In genomic region chr15:49675051-49675450, GRCh38 we compare ENCODE assay signal across 14 cellular contexts. TPM values are rescaled to one million over a fixed set of nuclear protein-coding genes. Genes with fewer than 3 reads are reported as not detected.
A peak's percentile ranks its signal among the peaks of the same experiment; 100 is the strongest.
DNase-seq lines count a peak whose midpoint lies in the region; ATAC-seq, FAIRE-seq and TF ChIP-seq lines count a peak whose summit lies in the region.
"Had no signal": no experiment of that assay in that cellular context is flagged by ENCODE, and none has a peak within 500 bp of the region (broad histone marks: within the 10 kb centered on the region; RNA-seq: fewer than 3 reads in every experiment).

No MANE protein-coding gene starts in this region.

- dilution Hi-C loops in IMR-90 (cut with HindIII; ENCODE audit: low sequenced_read_pairs, unreplicated experiment), result no loop called here

- ATAC-seq in IMR-90 (ENCODE audit: low read depth) (peak; percentile 80), mucosa of descending colon (peak; percentile 55)
- ATAC-seq in stimulated activated naive CD8-positive, alpha-beta T cell treated with anti-CD3 and anti-CD28 coated beads, Interleukin-15, Interleukin-2, amounts not matched to agents 100 U/mL and 50 U/mL, for 24 hours, result no peak
- ATAC-seq: activated T-cell treated with anti-CD3 and anti-CD28 coated beads, Interleukin-2, amount 50 U/mL, for 72 hours had no signal

- no peak overlapping the region for H3K14ac ChIP-seq in IMR-90 (replicated peaks; ENCODE audit: low read depth, low read length)

- TF ChIP-seq CTCF in BJ (IDR thresholded peaks at IDR 0.05; ENCODE audit: insufficient read depth, low read depth, low read length), result peak; percentile 46
- TF ChIP-seq CTCF in IMR-90 (conservative IDR thresholded peaks at IDR 0.05; ENCODE audit: low read depth, low read length), result peak; percentile 26; the same call in 1 of the 2 replicates
- peak; percentile 29 for TF ChIP-seq CTCF in bronchial epithelial cell (IDR thresholded peaks at IDR 0.05; ENCODE audit: insufficient read depth, low read length, severe bottlenecking)
- no peak for TF ChIP-seq CTCF in mucosa of descending colon (IDR thresholded peaks at IDR 0.05)
- no peak for TF ChIP-seq CTCF in chondrocyte (IDR thresholded peaks at IDR 0.05)

- H2AFZ ChIP-seq in IMR-90 (replicated peaks; ENCODE audit: low read length, poor library complexity), result no peak overlapping the region

- no peak for TF ChIP-seq RAD21 in IMR-90 (IDR thresholded peaks at IDR 0.05; ENCODE audit: low read length)

- H2AK9ac ChIP-seq in IMR-90 (replicated peaks; ENCODE audit: low read depth, low read length, poor library complexity), result no peak overlapping the region

- H2BK120ac ChIP-seq in IMR-90 (ENCODE audit: low read depth, low read length), result no peak overlapping the region

- peaks cover 4% of the 10 kb centered on the region for H3K4me1 ChIP-seq in IMR-90 (ENCODE audit: control insufficient read depth, insufficient read depth, low read length)
- no peaks in the 10 kb centered on the region for H3K4me1 ChIP-seq in mucosa of descending colon (ENCODE audit: low read depth)

- no peak overlapping the region for H4K91ac ChIP-seq in IMR-90 (ENCODE audit: insufficient read depth, low read depth, low read length)

- H3K18ac ChIP-seq in IMR-90 (ENCODE audit: low read depth, low read length), result peak overlapping the region; percentile 19; the same call in 1 of the 2 replicates

- peak overlapping the region; percentile 19; the same call in 1 of the 2 replicates for H3K4me2 ChIP-seq in IMR-90 (ENCODE audit: low read depth, low read length)

- H2BK20ac ChIP-seq in IMR-90 (ENCODE audit: low read depth, low read length), result no peak overlapping the region

- DNase-seq in BJ (ENCODE audit: low read depth), result peak; percentile 43
- peak; percentile 87 for DNase-seq in IMR-90
- peak; percentile 97 for DNase-seq in bronchial epithelial cell (ENCODE audit: low read depth)
- no peak for DNase-seq in mucosa of descending colon
- no peak for DNase-seq in T-helper 9 cell
- DNase-seq in ureter (ENCODE audit: low spot score), result no peak
- no peak for DNase-seq in stimulated activated naive CD8-positive, alpha-beta T cell treated with anti-CD3 and anti-CD28 coated beads, Interleukin-15, Interleukin-2, amounts not matched to agents 100 U/mL and 50 U/mL, for 24 hours
- no peak for DNase-seq in chondrocyte (ENCODE audit: low spot score)
- DNase-seq: activated T-cell treated with anti-CD3 and anti-CD28 coated beads, Interleukin-2, amount 50 U/mL, for 72 hours; CD8-positive, alpha-beta memory T cell; stimulated activated CD4-positive, alpha-beta T cell treated with anti-CD3 and anti-CD28 coated beads, Interleukin-2, amount 100 ng/mL, for 48 hours; substantia nigra had no signal

- no peaks in the 10 kb centered on the region for H3K36me3 ChIP-seq in BJ (ENCODE audit: control insufficient read depth, insufficient read depth, low read length)
- H3K36me3 ChIP-seq in IMR-90 (ENCODE audit: control insufficient read depth, insufficient read depth, low read length), result no peaks in the 10 kb centered on the region
- no peaks in the 10 kb centered on the region for H3K36me3 ChIP-seq in bronchial epithelial cell (ENCODE audit: control insufficient read depth, insufficient read depth, low read length)
- no peaks in the 10 kb centered on the region for H3K36me3 ChIP-seq in mucosa of descending colon (ENCODE audit: low read depth)

- no peak for FAIRE-seq in bronchial epithelial cell (lab: Jason Lieb, UNC)
- FAIRE-seq: colon had no signal

- no peak overlapping the region for H3K4me3 Mint-ChIP-seq in chondrocyte (ENCODE audit: unreplicated experiment)
- H3K4me3 Mint-ChIP-seq: activated T-cell treated with anti-CD3 and anti-CD28 coated beads, Interleukin-2, amount 50 U/mL, for 72 hours; CD8-positive, alpha-beta memory T cell; neural crest cell had no signal

- H4K8ac ChIP-seq in IMR-90 (ENCODE audit: low read depth in 2 of 2, low read length in 2 of 2), result no peak overlapping the region; a peak in 1 of 4 replicates

- no peak overlapping the region for H4K5ac ChIP-seq in IMR-90 (ENCODE audit: low read depth, low read length)

- H2AK5ac ChIP-seq in IMR-90 (ENCODE audit: low read depth, low read length), result no peak overlapping the region

- H3K9me1 ChIP-seq in IMR-90 (ENCODE audit: insufficient read depth, low read length), result peaks cover 3% of the 10 kb centered on the region; the same call in 1 of the 2 replicates

- no peaks in the 10 kb centered on the region for H3K27me3 ChIP-seq in BJ (ENCODE audit: control insufficient read depth, insufficient read depth, low read length)
- no peaks in the 10 kb centered on the region for H3K27me3 ChIP-seq in IMR-90 (ENCODE audit: control insufficient read depth, insufficient read depth, low read length)
- H3K27me3 ChIP-seq in bronchial epithelial cell (ENCODE audit: control insufficient read depth, insufficient read depth, low read length), result no peaks in the 10 kb centered on the region

- intact Hi-C loops in IMR-90 (cut with micrococcal nuclease) (no loop called here), mucosa of descending colon (cut with DNase I, micrococcal nuclease) (no loop called here)

- H3K9me3 Mint-ChIP-seq in chondrocyte (ENCODE audit: low read depth), result peaks cover 2% of the 10 kb centered on the region
- H3K9me3 Mint-ChIP-seq: neural crest cell had no signal

- in situ Hi-C loops in IMR-90 (cut with MboI; ENCODE audit: low sequenced_read_pairs), result no loop called here

- H3K27me3 Mint-ChIP-seq in chondrocyte (ENCODE audit: low read depth), result peaks cover 5% of the 10 kb centered on the region

- H3K23ac ChIP-seq in IMR-90 (ENCODE audit: low read depth, low read length), result no peak overlapping the region

- no peaks in the 10 kb centered on the region for H3K36me3 Mint-ChIP-seq in chondrocyte (ENCODE audit: low read depth)
- H3K36me3 Mint-ChIP-seq: CD8-positive, alpha-beta memory T cell had no signal

- peaks cover 3% of the 10 kb centered on the region for H3K4me1 Mint-ChIP-seq in chondrocyte (ENCODE audit: low read depth)
- H3K4me1 Mint-ChIP-seq: CD8-positive, alpha-beta memory T cell had no signal

- peak overlapping the region; percentile 63 for H2BK5ac ChIP-seq in IMR-90 (ENCODE audit: low read depth, low read length, poor library complexity, severe bottlenecking)

- no peak overlapping the region for H3K4ac ChIP-seq in IMR-90 (ENCODE audit: low read depth, low read length)

- H2BK15ac ChIP-seq in IMR-90 (ENCODE audit: low read depth, low read length), result no peak overlapping the region

- no peak for TF ChIP-seq POLR2A in IMR-90 (IDR thresholded peaks at IDR 0.05; ENCODE audit: low read depth, low read length)

- no peak overlapping the region for H3K9ac ChIP-seq in IMR-90 (ENCODE audit: low read depth, low read length)

- no TSS peak for BruUV-seq in IMR-90 (replicated peaks; lab: Mats Ljungman, UMichigan)

- H3K27ac Mint-ChIP-seq in chondrocyte (ENCODE audit: unreplicated experiment), result no peak overlapping the region
- H3K27ac Mint-ChIP-seq: activated T-cell treated with anti-CD3 and anti-CD28 coated beads, Interleukin-2, amount 50 U/mL, for 72 hours; CD8-positive, alpha-beta memory T cell had no signal

- POLR2A ChIA-PET in BJ (lab: Charles Lee), result interaction anchor here (0.7 kb wide), 1 partner anchor 22 kb away, joined by 3 read pairs; no protein-coding TSS in a partner anchor
- POLR2A ChIA-PET in IMR-90 (lab: Charles Lee; ENCODE audit: unreplicated experiment), result no interaction called here

- H3K27ac ChIP-seq in IMR-90 (ENCODE audit: insufficient read depth, low read length), result no peak overlapping the region

- H4K20me1 ChIP-seq in IMR-90 (ENCODE audit: insufficient read depth, low read length), result no peaks in the 10 kb centered on the region

- CTCF ChIA-PET in BJ (lab: Yijun Ruan, JAX), result interaction anchor here (1.3 to 1.6 kb wide), 2 partner anchors 14 to 32 kb away, joined by 3 to 5 read pairs; no protein-coding TSS in a partner anchor
- CTCF ChIA-PET in IMR-90 (lab: Yijun Ruan, JAX), result interaction anchor here (0.7 kb wide), 2 partner anchors 41 to 377 kb away, joined by 3 to 4 read pairs; no protein-coding TSS in a partner anchor

- H3K79me1 ChIP-seq in IMR-90 (ENCODE audit: low read depth in 1 of 2, low read length in 2 of 2), result no peaks in the 10 kb centered on the region

- H3K56ac ChIP-seq in IMR-90 (ENCODE audit: extremely low read depth, insufficient read depth, low read length), result no peak overlapping the region

- H3K9me3 ChIP-seq in IMR-90 (ENCODE audit: control insufficient read depth, insufficient read depth, low read length) (no peaks in the 10 kb centered on the region), mucosa of descending colon (no peaks in the 10 kb centered on the region)

- no peak overlapping the region for H3K4me3 ChIP-seq in BJ (ENCODE audit: low read depth, low read length)
- no peak overlapping the region for H3K4me3 ChIP-seq in IMR-90 (ENCODE audit: insufficient read depth, low read depth, low read length)
- no peak overlapping the region for H3K4me3 ChIP-seq in bronchial epithelial cell (ENCODE audit: low read depth, low read length)
- no peak overlapping the region for H3K4me3 ChIP-seq in mucosa of descending colon

TF ChIP-seq in IMR-90, 13 proteins besides CTCF, POLR2A, EP300 and RAD21 (continues in another document):
- TF ChIP-seq USF2 (IDR thresholded peaks at IDR 0.05; ENCODE audit: low read depth, low read length) (no peak), RCOR1 (IDR thresholded peaks at IDR 0.05; ENCODE audit: insufficient replicate concordance, low read length) (no peak)

RNA-seq across cellular contexts. Expression of gene DTWD1, which starts 54.2 kb away (rescaled TPM):
- polyA plus RNA-seq in BJ (2011; rRNA removed) (30.6 and 52.7 TPM in 2 replicates), IMR-90 (2012; rRNA removed) (12.6 and 19.9 TPM in 2 replicates)
- polyA minus RNA-seq in BJ (2011; rRNA and poly(A)+ RNA removed), result 12.3 and 12.9 TPM in 2 replicates
- total RNA-seq in IMR-90 (2012; rRNA removed) (20.1 and 24.4 TPM in 2 replicates), bronchial epithelial cell (7.9 and 10.2 TPM in 2 replicates), mucosa of descending colon (10 to 100 TPM; 19.4 to 39.2 (median 22.7) TPM), ureter (42.9 TPM), chondrocyte (16.3 to 23.2 TPM (median 18.0 TPM) in 3 replicates)
- polyA plus RNA-seq in IMR-90 (2012; cell fraction: cytosol; rRNA removed), result 1.4 and 2.0 TPM in 2 replicates
- 1.4 and 20.7 TPM in 2 replicates for polyA plus RNA-seq in IMR-90 (2012; cell fraction: nucleus; rRNA removed; ENCODE audit: low replicate concordance)

RNA-seq across cellular contexts. Expression of gene FAM227B, which starts 54.4 kb away (rescaled TPM):
- polyA plus RNA-seq in BJ (2011; rRNA removed) (5.0 and 8.4 TPM in 2 replicates), IMR-90 (2012; rRNA removed) (2.6 and 3.0 TPM in 2 replicates)
- polyA minus RNA-seq in BJ (2011; rRNA and poly(A)+ RNA removed), result 3.7 and 4.1 TPM in 2 replicates
- total RNA-seq in IMR-90 (2012; rRNA removed) (1.8 and 2.5 TPM in 2 replicates), bronchial epithelial cell (2.1 and 2.7 TPM in 2 replicates), mucosa of descending colon (1 to 10 TPM; 2.2 to 7.6 (median 3.6) TPM), ureter (9.6 TPM), chondrocyte (1.00 to 2.2 TPM (median 1.9 TPM) in 3 replicates)
- 0.36 and 0.40 TPM in 2 replicates for polyA plus RNA-seq in IMR-90 (2012; cell fraction: cytosol; rRNA removed)
- polyA plus RNA-seq in IMR-90 (2012; cell fraction: nucleus; rRNA removed; ENCODE audit: low replicate concordance), result 0.36 and 1.4 TPM in 2 replicates

Comparison
In these comparisons a context has a peak if more than half of its experiments do, and no peak if none do; other contexts are left out.
1. DNase-seq: peak in BJ (single experiment), IMR-90 (single experiment) and bronchial epithelial cell (single experiment); none in mucosa of descending colon (0 of 3), T-helper 9 cell (single experiment), ureter (single experiment), stimulated activated naive CD8-positive, alpha-beta T cell treated with anti-CD3 and anti-CD28 coated beads, Interleukin-15, Interleukin-2, amounts not matched to agents 100 U/mL and 50 U/mL, for 24 hours (single experiment) and chondrocyte (single experiment).
2. CTCF ChIP-seq: peak in BJ (single experiment), IMR-90 (single experiment) and bronchial epithelial cell (single experiment); none in mucosa of descending colon (single experiment) and chondrocyte (single experiment).